In genomic region chr7:110786576-110786975, GRCh38 we compare ENCODE assay signal across 24 cellular contexts.
DNase-seq lines count a peak whose midpoint lies in the region; ATAC-seq lines count a peak whose summit lies in the region.
"Had no signal": no experiment of that assay in that cellular context is flagged by ENCODE, and none has a peak within 500 bp of the region (broad histone marks: within the 10 kb centered on the region; RNA-seq: fewer than 3 reads in every experiment).

No MANE protein-coding gene starts in this region.

- ATAC-seq in GM18868 (IDR thresholded peaks at IDR 0.05; ENCODE audit: unreplicated experiment) (no peak), esophagus mucosa (no peak)
- ATAC-seq: CD8-positive, alpha-beta T cell; effector memory CD8-positive, alpha-beta T cell; left lung; stimulated activated naive B cell treated with anti-CD40 and anti-IgM and Interleukin-4, amounts not matched to agents 10 μg/mL and 1 μg/mL and 100 μg/mL, for 72 hours; WTC11 had no signal

- DNase-seq in COR-L47 (lab: John Stamatoyannopoulos, UW) = peak; percentile 65
- DNase-seq in NCI-H1048 (lab: John Stamatoyannopoulos, UW) = peak; percentile 13
- peak; percentile 60 to 91 for DNase-seq in NCI-H2081 (lab: John Stamatoyannopoulos, UW)
- peak; percentile 96 for DNase-seq in NCI-H69 (lab: John Stamatoyannopoulos, UW)
- DNase-seq in activated naive CD4-positive, alpha-beta T cell (lab: John Stamatoyannopoulos, UW) = no peak
- no peak for DNase-seq in NCI-H345 (lab: John Stamatoyannopoulos, UW)
- DNase-seq: ACHN; activated CD4-positive, alpha-beta T cell treated with anti-CD3 and anti-CD28 coated beads, Interleukin-2, amount 50 U/mL, for 1 hour; activated gamma-delta T cell; activated T-cell treated with anti-CD3 and anti-CD28 coated beads, Interleukin-2, amount 50 U/mL, for 24 hours; BE2C; CD8-positive, alpha-beta T cell; cortex of kidney; effector memory CD8-positive, alpha-beta T cell; Kasumi-1; left lung; mesenchymal stem cell; nephron progenitor cell; PC-9; SK-N-SH; stimulated activated naive B cell treated with anti-CD40 and anti-IgM and Interleukin-4, amounts not matched to agents 10 μg/mL and 1 μg/mL and 100 μg/mL, for 72 hours had no signal

Comparison
In these comparisons a context has a peak if more than half of its experiments do, and no peak if none do; other contexts are left out.
1. DNase-seq: peak in COR-L47 (single experiment), NCI-H1048 (single experiment), NCI-H2081 (2 of 2) and NCI-H69 (single experiment); none in activated naive CD4-positive, alpha-beta T cell (0 of 4) and NCI-H345 (single experiment).